ENCODE assay signal across 2 cellular contexts in the genomic region with DNA sequence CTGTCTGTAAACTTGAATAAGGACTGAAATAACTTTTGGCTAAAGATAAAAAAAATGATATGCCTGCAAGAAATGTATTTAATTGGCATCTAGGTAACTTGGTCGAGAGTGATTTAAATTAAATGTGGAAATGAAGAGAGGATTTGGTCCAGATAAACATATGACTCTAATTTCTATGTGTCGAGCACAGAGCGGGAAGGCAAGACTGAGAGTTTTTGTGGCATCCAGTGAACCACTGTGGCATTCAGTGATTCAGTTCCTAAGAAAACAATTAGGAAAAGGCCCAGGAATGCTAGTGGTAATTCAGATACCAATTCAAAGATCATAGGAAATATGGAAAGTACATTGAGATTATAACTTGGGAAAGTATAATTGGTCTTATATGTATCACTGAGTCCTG.
A peak's percentile ranks its signal among the peaks of the same experiment; 100 is the strongest.
TF ChIP-seq lines count a peak whose summit lies in the region.

No MANE protein-coding gene starts in this region.

TF ChIP-seq in SK-N-SH, 30 proteins besides CTCF, POLR2A, EP300 and RAD21 (continued from another document):
- TF ChIP-seq, protein P1, sequence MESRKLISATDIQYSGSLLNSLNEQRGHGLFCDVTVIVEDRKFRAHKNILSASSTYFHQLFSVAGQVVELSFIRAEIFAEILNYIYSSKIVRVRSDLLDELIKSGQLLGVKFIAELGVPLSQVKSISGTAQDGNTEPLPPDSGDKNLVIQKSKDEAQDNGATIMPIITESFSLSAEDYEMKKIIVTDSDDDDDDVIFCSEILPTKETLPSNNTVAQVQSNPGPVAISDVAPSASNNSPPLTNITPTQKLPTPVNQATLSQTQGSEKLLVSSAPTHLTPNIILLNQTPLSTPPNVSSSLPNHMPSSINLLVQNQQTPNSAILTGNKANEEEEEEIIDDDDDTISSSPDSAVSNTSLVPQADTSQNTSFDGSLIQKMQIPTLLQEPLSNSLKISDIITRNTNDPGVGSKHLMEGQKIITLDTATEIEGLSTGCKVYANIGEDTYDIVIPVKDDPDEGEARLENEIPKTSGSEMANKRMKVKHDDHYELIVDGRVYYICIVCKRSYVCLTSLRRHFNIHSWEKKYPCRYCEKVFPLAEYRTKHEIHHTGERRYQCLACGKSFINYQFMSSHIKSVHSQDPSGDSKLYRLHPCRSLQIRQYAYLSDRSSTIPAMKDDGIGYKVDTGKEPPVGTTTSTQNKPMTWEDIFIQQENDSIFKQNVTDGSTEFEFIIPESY (IDR thresholded peaks at IDR 0.05; ENCODE audit: borderline replicate concordance, low read depth): no peak
- no peak for TF ChIP-seq GATA2 (CRISPR knock-in tag; IDR thresholded peaks at IDR 0.05)
- TF ChIP-seq, protein P2, sequence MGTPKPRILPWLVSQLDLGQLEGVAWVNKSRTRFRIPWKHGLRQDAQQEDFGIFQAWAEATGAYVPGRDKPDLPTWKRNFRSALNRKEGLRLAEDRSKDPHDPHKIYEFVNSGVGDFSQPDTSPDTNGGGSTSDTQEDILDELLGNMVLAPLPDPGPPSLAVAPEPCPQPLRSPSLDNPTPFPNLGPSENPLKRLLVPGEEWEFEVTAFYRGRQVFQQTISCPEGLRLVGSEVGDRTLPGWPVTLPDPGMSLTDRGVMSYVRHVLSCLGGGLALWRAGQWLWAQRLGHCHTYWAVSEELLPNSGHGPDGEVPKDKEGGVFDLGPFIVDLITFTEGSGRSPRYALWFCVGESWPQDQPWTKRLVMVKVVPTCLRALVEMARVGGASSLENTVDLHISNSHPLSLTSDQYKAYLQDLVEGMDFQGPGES (IDR thresholded peaks at IDR 0.05; ENCODE audit: low read depth, low read length): no peak
- TF ChIP-seq RXRA (IDR thresholded peaks at IDR 0.05; ENCODE audit: borderline replicate concordance, low read depth): no peak
- no peak for TF ChIP-seq FOXM1 (IDR thresholded peaks at IDR 0.05; ENCODE audit: low read depth)
- TF ChIP-seq RCOR1 (IDR thresholded peaks at IDR 0.05; ENCODE audit: low read length): no peak
- no peak for TF ChIP-seq FOXJ3 (CRISPR knock-in tag; IDR thresholded peaks at IDR 0.05)
- TF ChIP-seq, protein P3, sequence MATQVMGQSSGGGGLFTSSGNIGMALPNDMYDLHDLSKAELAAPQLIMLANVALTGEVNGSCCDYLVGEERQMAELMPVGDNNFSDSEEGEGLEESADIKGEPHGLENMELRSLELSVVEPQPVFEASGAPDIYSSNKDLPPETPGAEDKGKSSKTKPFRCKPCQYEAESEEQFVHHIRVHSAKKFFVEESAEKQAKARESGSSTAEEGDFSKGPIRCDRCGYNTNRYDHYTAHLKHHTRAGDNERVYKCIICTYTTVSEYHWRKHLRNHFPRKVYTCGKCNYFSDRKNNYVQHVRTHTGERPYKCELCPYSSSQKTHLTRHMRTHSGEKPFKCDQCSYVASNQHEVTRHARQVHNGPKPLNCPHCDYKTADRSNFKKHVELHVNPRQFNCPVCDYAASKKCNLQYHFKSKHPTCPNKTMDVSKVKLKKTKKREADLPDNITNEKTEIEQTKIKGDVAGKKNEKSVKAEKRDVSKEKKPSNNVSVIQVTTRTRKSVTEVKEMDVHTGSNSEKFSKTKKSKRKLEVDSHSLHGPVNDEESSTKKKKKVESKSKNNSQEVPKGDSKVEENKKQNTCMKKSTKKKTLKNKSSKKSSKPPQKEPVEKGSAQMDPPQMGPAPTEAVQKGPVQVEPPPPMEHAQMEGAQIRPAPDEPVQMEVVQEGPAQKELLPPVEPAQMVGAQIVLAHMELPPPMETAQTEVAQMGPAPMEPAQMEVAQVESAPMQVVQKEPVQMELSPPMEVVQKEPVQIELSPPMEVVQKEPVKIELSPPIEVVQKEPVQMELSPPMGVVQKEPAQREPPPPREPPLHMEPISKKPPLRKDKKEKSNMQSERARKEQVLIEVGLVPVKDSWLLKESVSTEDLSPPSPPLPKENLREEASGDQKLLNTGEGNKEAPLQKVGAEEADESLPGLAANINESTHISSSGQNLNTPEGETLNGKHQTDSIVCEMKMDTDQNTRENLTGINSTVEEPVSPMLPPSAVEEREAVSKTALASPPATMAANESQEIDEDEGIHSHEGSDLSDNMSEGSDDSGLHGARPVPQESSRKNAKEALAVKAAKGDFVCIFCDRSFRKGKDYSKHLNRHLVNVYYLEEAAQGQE (IDR thresholded peaks at IDR 0.05; ENCODE audit: low read depth, low read length): no peak
- peak; percentile 61 for TF ChIP-seq TCF12 (IDR thresholded peaks at IDR 0.05)
- TF ChIP-seq, protein P4, sequence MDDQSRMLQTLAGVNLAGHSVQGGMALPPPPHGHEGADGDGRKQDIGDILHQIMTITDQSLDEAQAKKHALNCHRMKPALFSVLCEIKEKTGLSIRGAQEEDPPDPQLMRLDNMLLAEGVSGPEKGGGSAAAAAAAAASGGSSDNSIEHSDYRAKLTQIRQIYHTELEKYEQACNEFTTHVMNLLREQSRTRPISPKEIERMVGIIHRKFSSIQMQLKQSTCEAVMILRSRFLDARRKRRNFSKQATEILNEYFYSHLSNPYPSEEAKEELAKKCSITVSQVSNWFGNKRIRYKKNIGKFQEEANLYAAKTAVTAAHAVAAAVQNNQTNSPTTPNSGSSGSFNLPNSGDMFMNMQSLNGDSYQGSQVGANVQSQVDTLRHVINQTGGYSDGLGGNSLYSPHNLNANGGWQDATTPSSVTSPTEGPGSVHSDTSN (IDR thresholded peaks at IDR 0.05): peak; percentile 35
- no peak for TF ChIP-seq EZH2phosphoT487 (IDR thresholded peaks at IDR 0.05; ENCODE audit: borderline replicate concordance, low read depth)

TF ChIP-seq in SK-N-SH treated with all-trans-retinoic acid at 6 μM for 48 hours, 23 proteins besides CTCF, POLR2A, EP300 and RAD21 (continued from another document):
- TF ChIP-seq CSRNP3 (CRISPR knock-in tag; IDR thresholded peaks at IDR 0.05) (no peak), ESRRG (CRISPR knock-in tag; IDR thresholded peaks at IDR 0.05) (no peak), ZFP3 (CRISPR knock-in tag; IDR thresholded peaks at IDR 0.05) (no peak), ARNTL (CRISPR knock-in tag; IDR thresholded peaks at IDR 0.05; ENCODE audit: borderline replicate concordance, low read depth) (no peak), ISL1 (CRISPR knock-in tag; IDR thresholded peaks at IDR 0.05) (no peak), ZC3H10 (CRISPR knock-in tag; IDR thresholded peaks at IDR 0.05) (no peak), SNAI2 (CRISPR knock-in tag; IDR thresholded peaks at IDR 0.05) (no peak), ZNF8 (CRISPR knock-in tag; IDR thresholded peaks at IDR 0.05) (no peak), ZNF565 (CRISPR knock-in tag; conservative IDR thresholded peaks at IDR 0.05; ENCODE audit: low read depth) (no peak), RARB (CRISPR knock-in tag; IDR thresholded peaks at IDR 0.05) (no peak)
- TF ChIP-seq, protein P5, sequence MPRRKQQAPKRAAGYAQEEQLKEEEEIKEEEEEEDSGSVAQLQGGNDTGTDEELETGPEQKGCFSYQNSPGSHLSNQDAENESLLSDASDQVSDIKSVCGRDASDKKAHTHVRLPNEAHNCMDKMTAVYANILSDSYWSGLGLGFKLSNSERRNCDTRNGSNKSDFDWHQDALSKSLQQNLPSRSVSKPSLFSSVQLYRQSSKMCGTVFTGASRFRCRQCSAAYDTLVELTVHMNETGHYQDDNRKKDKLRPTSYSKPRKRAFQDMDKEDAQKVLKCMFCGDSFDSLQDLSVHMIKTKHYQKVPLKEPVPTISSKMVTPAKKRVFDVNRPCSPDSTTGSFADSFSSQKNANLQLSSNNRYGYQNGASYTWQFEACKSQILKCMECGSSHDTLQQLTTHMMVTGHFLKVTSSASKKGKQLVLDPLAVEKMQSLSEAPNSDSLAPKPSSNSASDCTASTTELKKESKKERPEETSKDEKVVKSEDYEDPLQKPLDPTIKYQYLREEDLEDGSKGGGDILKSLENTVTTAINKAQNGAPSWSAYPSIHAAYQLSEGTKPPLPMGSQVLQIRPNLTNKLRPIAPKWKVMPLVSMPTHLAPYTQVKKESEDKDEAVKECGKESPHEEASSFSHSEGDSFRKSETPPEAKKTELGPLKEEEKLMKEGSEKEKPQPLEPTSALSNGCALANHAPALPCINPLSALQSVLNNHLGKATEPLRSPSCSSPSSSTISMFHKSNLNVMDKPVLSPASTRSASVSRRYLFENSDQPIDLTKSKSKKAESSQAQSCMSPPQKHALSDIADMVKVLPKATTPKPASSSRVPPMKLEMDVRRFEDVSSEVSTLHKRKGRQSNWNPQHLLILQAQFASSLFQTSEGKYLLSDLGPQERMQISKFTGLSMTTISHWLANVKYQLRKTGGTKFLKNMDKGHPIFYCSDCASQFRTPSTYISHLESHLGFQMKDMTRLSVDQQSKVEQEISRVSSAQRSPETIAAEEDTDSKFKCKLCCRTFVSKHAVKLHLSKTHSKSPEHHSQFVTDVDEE (CRISPR knock-in tag; IDR thresholded peaks at IDR 0.05): no peak
- TF ChIP-seq, protein P6, sequence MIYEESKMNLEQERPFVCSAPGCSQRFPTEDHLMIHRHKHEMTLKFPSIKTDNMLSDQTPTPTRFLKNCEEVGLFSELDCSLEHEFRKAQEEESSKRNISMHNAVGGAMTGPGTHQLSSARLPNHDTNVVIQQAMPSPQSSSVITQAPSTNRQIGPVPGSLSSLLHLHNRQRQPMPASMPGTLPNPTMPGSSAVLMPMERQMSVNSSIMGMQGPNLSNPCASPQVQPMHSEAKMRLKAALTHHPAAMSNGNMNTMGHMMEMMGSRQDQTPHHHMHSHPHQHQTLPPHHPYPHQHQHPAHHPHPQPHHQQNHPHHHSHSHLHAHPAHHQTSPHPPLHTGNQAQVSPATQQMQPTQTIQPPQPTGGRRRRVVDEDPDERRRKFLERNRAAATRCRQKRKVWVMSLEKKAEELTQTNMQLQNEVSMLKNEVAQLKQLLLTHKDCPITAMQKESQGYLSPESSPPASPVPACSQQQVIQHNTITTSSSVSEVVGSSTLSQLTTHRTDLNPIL (CRISPR knock-in tag; IDR thresholded peaks at IDR 0.05; ENCODE audit: low read depth): no peak
